ENCODE assay signal across 8 cellular contexts in genomic region chr19:3984908-3985642, GRCh38. TPM values are rescaled to one million over a fixed set of nuclear protein-coding genes. Genes with fewer than 3 reads are reported as not detected.
DNase-seq lines count a peak whose midpoint lies in the region; ATAC-seq and TF ChIP-seq lines count a peak whose summit lies in the region.

Gene EEF2 (minus strand): TSS chr19:3985463. CDS start chr19:3985380, 83 bp downstream.

- H3K4me3 ChIP-seq in ovary (peak within 1 kb of the TSS; percentile 84), thoracic aorta (peak within 1 kb of the TSS; percentile 86)

- H3K4me1 ChIP-seq in ovary (ENCODE audit: insufficient read depth), result peaks cover 4% of the 10 kb centered on the region
- H3K4me1 ChIP-seq in thoracic aorta (ENCODE audit: control insufficient read depth in 1 of 2, low read depth in 2 of 2), result peaks cover 32 to 44% of the 10 kb centered on the region in 2 donors

- WGBS in ovary, 3 donors, result 0% methylated on average over 78 to 80 of the region's 80 CpGs

- intact Hi-C loops in head of caudate nucleus (cut with DNase I) (loop anchor here (5.0 kb wide), 2 partner anchors 82 to 197 kb away; partner anchors contain the start of genes ANKRD24, SIRT6 and ZBTB7A), ovary (cut with DNase I) (loop anchor here in 1 of 4 donors (5.0 to 10.0 kb wide), 3 partner anchors 140 to 220 kb away; partner anchors contain the start of gene MAP2K2)

- peak in 2 of 3 donors; percentile 27 to 32 for TF ChIP-seq CTCF in ovary (IDR thresholded peaks at IDR 0.05)
- TF ChIP-seq CTCF in thoracic aorta (IDR thresholded peaks at IDR 0.05), result no peak

- no peaks in the 10 kb centered on the region for H3K27me3 ChIP-seq in ovary
- H3K27me3 ChIP-seq in thoracic aorta (replicated peaks; ENCODE audit: insufficient read depth), result no peaks in the 10 kb centered on the region

- no peak for TF ChIP-seq EP300 in ovary (IDR thresholded peaks at IDR 0.05)

- H3K36me3 ChIP-seq in ovary (no peaks in the 10 kb centered on the region), thoracic aorta (peaks cover 40% of the 10 kb centered on the region)

- H3K36me3 Mint-ChIP-seq in activated naive CD8-positive, alpha-beta T cell treated with anti-CD3 and anti-CD28 coated beads, Interleukin-2, amount 10 ng/mL, durations not matched to agents 7 days and 5 days, result peaks cover 26% of the 10 kb centered on the region

- POLR2A ChIA-PET in activated naive CD8-positive, alpha-beta T cell treated with anti-CD3 and anti-CD28 coated beads, Interleukin-2, amount 10 ng/mL, durations not matched to agents 7 days and 5 days (lab: Charles Lee), result interaction anchor here (0.6 to 3.2 kb wide), 35 partner anchors 8 to 709 kb away, joined by 3 to 34 read pairs (median 4); partner anchors contain the start of genes ATCAY, DAPK3, HDGFL2 and MRPL54

- TF ChIP-seq POLR2A in ovary (IDR thresholded peaks at IDR 0.05), result peak; percentile 100

- H3K9me3 ChIP-seq in ovary (no peaks in the 10 kb centered on the region), thoracic aorta (no peaks in the 10 kb centered on the region)

- peak; percentile 51 for ATAC-seq in activated naive CD8-positive, alpha-beta T cell treated with anti-CD3 and anti-CD28 coated beads, Interleukin-2, amount 10 ng/mL, durations not matched to agents 7 days and 5 days (ENCODE audit: low read depth)
- ATAC-seq in thoracic aorta (ENCODE audit: insufficient number of reproducible peaks, low FRiP score, low read depth), result peak; percentile 53

- DNase-seq in DMS114 treated with DMSO at 0.1 percent for 48 hours (lab: John Stamatoyannopoulos, UW; ENCODE audit: unreplicated experiment) (peak; percentile 29), GOT3 (lab: John Stamatoyannopoulos, UW) (peak; percentile 68), NCI-H1105 treated with DMSO at 0.1 percent for 48 hours (lab: John Stamatoyannopoulos, UW) (peak; percentile 87), SW480 (ENCODE audit: low spot score) (peak; percentile 64), head of caudate nucleus (peak; percentile 76 to 96 (median 89)), ovary (peak; percentile 88 to 96 (median 95)), thoracic aorta (ENCODE audit: low spot score) (peak; percentile 68)
- DNase-seq in activated naive CD8-positive, alpha-beta T cell treated with anti-CD3 and anti-CD28 coated beads, Interleukin-2, amount 10 ng/mL, durations not matched to agents 7 days and 5 days, result peak; percentile 95

- no peaks in the 10 kb centered on the region for H3K27me3 Mint-ChIP-seq in activated naive CD8-positive, alpha-beta T cell treated with anti-CD3 and anti-CD28 coated beads, Interleukin-2, amount 10 ng/mL, durations not matched to agents 7 days and 5 days

- H3K27ac Mint-ChIP-seq in activated naive CD8-positive, alpha-beta T cell treated with anti-CD3 and anti-CD28 coated beads, Interleukin-2, amount 10 ng/mL, durations not matched to agents 7 days and 5 days, result peak within 1 kb of the TSS; percentile 98

- peaks cover 22% of the 10 kb centered on the region for H3K4me1 Mint-ChIP-seq in activated naive CD8-positive, alpha-beta T cell treated with anti-CD3 and anti-CD28 coated beads, Interleukin-2, amount 10 ng/mL, durations not matched to agents 7 days and 5 days

- no peaks in the 10 kb centered on the region for H3K9me3 Mint-ChIP-seq in activated naive CD8-positive, alpha-beta T cell treated with anti-CD3 and anti-CD28 coated beads, Interleukin-2, amount 10 ng/mL, durations not matched to agents 7 days and 5 days

- H3K27ac ChIP-seq in ovary (peak within 1 kb of the TSS; percentile 74 to 88), thoracic aorta (peak within 1 kb of the TSS; percentile 87 to 94)

- peak within 1 kb of the TSS; percentile 98 for H3K4me3 Mint-ChIP-seq in activated naive CD8-positive, alpha-beta T cell treated with anti-CD3 and anti-CD28 coated beads, Interleukin-2, amount 10 ng/mL, durations not matched to agents 7 days and 5 days

RNA-seq across cellular contexts. Expression of gene EEF2, which starts in this region (rescaled TPM):
- total RNA-seq in activated naive CD8-positive, alpha-beta T cell treated with anti-CD3 and anti-CD28 coated beads, Interleukin-2, amount 10 ng/mL, durations not matched to agents 7 days and 5 days, result 1,000 to 10,000 TPM; 1,510 to 1,513 TPM
- total RNA-seq in ovary (1,000 to 10,000 TPM; 1,491 to 4,634 (median 4,119) TPM), thoracic aorta (1,000 to 10,000 TPM; 1,268 to 1,436 TPM)
- 1,000 to 10,000 TPM; 2,682 to 3,932 TPM for polyA plus RNA-seq in ovary

Comparison
In these comparisons a context has a peak if more than half of its experiments do, and no peak if none do; other contexts are left out.
1. Peak in every context shown above with its lines: DNase-seq, ATAC-seq, H3K4me3 ChIP-seq and H3K27ac ChIP-seq.
2. DNase-seq: peak in every context shown above with its lines; median percentile 95 in activated naive CD8-positive, alpha-beta T cell treated with anti-CD3 and anti-CD28 coated beads, Interleukin-2, amount 10 ng/mL, durations not matched to agents 7 days and 5 days; 95 in ovary; 89 in head of caudate nucleus; 87 in NCI-H1105 treated with DMSO at 0.1 percent for 48 hours; 68 in GOT3; 68 in thoracic aorta; 64 in SW480; 29 in DMS114 treated with DMSO at 0.1 percent for 48 hours.